Comparison of ENCODE assay signal across 2 cellular contexts in the genomic region with DNA sequence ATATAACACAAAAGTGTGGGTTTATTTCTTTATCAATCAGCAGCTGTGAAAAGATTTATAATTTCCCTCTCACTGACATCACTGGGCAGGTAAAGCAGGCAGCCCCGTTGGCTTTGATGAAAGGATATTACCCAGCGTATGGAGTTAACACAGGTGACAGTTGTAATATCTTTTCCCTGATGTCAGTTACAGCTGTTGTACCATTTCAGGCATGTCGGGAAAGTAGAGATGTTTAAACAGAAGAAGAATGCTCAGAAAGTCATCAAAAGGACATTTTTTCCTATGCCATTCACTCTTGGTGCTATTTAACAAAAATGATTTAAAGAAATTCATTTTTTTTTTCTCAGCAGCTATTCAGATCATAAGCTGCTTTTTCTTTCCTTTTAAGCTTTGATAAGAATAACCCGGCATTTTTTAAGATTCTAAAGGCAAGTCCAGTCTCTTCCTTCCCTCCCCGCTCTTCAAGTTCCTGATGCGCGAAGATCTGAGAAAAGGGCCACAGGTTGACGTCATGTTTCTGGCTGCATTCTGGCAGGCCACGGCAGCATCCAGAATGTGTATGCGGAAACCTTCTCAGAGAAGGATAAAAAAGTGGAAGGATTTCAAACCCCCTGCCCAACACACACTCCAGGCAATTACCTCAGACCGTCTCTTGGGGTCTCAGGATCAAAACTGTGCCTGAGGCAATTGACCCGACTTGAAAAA.
TF ChIP-seq lines count a peak whose summit lies in the region.

No MANE protein-coding gene starts in this region.

TF ChIP-seq in H1, 55 proteins besides CTCF, POLR2A, EP300 and RAD21:
- TF ChIP-seq CBX5 (IDR thresholded peaks at IDR 0.05; ENCODE audit: low read depth, low read length) (no peak), CHD2 (IDR thresholded peaks at IDR 0.05; ENCODE audit: low read length) (no peak), YY1 (IDR thresholded peaks at IDR 0.05; ENCODE audit: low read depth, low read length) (no peak), SP2 (IDR thresholded peaks at IDR 0.05; ENCODE audit: low read length) (no peak), JUND (IDR thresholded peaks at IDR 0.05; ENCODE audit: low read length) (no peak), GABPA (IDR thresholded peaks at IDR 0.05; ENCODE audit: borderline replicate concordance, insufficient read depth, low read length) (no peak), BACH1 (IDR thresholded peaks at IDR 0.05; ENCODE audit: low read length) (no peak), CTBP2 (IDR thresholded peaks at IDR 0.05; ENCODE audit: borderline replicate concordance, insufficient read depth, insufficient read length, low read length) (no peak), KDM4A (IDR thresholded peaks at IDR 0.05; ENCODE audit: low read depth, low read length, severe bottlenecking) (no peak), CBX8 (IDR thresholded peaks at IDR 0.05; ENCODE audit: borderline replicate concordance, low read depth, low read length) (no peak), GTF2F1 (IDR thresholded peaks at IDR 0.05; ENCODE audit: borderline replicate concordance, low read depth, low read length) (no peak), ZNF274 (IDR thresholded peaks at IDR 0.05; ENCODE audit: borderline replicate concordance, extremely low read depth, low read length) (no peak)
- TF ChIP-seq, protein P1, sequence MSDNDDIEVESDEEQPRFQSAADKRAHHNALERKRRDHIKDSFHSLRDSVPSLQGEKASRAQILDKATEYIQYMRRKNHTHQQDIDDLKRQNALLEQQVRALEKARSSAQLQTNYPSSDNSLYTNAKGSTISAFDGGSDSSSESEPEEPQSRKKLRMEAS (IDR thresholded peaks at IDR 0.05): no peak

TF ChIP-seq in neural cell, 6 proteins besides CTCF, POLR2A, EP300 and RAD21:
- peak; percentile 44 for TF ChIP-seq POLR2AphosphoS5 (IDR thresholded peaks at IDR 0.05)
- no peak for TF ChIP-seq SMC3 (conservative IDR thresholded peaks at IDR 0.05; ENCODE audit: poor library complexity)
- TF ChIP-seq, protein P2, sequence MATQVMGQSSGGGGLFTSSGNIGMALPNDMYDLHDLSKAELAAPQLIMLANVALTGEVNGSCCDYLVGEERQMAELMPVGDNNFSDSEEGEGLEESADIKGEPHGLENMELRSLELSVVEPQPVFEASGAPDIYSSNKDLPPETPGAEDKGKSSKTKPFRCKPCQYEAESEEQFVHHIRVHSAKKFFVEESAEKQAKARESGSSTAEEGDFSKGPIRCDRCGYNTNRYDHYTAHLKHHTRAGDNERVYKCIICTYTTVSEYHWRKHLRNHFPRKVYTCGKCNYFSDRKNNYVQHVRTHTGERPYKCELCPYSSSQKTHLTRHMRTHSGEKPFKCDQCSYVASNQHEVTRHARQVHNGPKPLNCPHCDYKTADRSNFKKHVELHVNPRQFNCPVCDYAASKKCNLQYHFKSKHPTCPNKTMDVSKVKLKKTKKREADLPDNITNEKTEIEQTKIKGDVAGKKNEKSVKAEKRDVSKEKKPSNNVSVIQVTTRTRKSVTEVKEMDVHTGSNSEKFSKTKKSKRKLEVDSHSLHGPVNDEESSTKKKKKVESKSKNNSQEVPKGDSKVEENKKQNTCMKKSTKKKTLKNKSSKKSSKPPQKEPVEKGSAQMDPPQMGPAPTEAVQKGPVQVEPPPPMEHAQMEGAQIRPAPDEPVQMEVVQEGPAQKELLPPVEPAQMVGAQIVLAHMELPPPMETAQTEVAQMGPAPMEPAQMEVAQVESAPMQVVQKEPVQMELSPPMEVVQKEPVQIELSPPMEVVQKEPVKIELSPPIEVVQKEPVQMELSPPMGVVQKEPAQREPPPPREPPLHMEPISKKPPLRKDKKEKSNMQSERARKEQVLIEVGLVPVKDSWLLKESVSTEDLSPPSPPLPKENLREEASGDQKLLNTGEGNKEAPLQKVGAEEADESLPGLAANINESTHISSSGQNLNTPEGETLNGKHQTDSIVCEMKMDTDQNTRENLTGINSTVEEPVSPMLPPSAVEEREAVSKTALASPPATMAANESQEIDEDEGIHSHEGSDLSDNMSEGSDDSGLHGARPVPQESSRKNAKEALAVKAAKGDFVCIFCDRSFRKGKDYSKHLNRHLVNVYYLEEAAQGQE (IDR thresholded peaks at IDR 0.05; ENCODE audit: borderline replicate concordance): no peak
- no peak for TF ChIP-seq EZH2 (IDR thresholded peaks at IDR 0.05; ENCODE audit: borderline replicate concordance, insufficient read depth, low read length, poor library complexity, severe bottlenecking)
